Comparison of ENCODE assay signal across 19 cellular contexts in genomic region chr14:72774894-72775620, GRCh38.
"Had no signal": no experiment of that assay in that cellular context is flagged by ENCODE, and none has a peak within 500 bp of the region (broad histone marks: within the 10 kb centered on the region; RNA-seq: fewer than 3 reads in every experiment).

No MANE protein-coding gene starts in this region.

- ATAC-seq: activated T-cell treated with anti-CD3 and anti-CD28 coated beads, Interleukin-2, amount 50 U/mL, for 72 hours; foreskin keratinocyte; mucosa of descending colon; upper lobe of right lung had no signal

- H3K27ac ChIP-seq: foreskin keratinocyte, hepatocyte, thoracic aorta, upper lobe of right lung had no signal

- H3K9me3 ChIP-seq: mucosa of descending colon, thoracic aorta, upper lobe of right lung had no signal

- H3K27me3 ChIP-seq: foreskin keratinocyte, hepatocyte, upper lobe of right lung had no signal

- DNase-seq: activated B cell treated with CpG ODN at 0.5 μM for 24 hours; activated CD4-positive, alpha-beta memory T cell treated with anti-CD3 and anti-CD28 coated beads, Interleukin-2, amount 10 ng/mL, durations not matched to agents 7 days and 5 days; activated CD4-positive, alpha-beta T cell treated with anti-CD3 and anti-CD28 coated beads for 48 hours; activated effector memory CD4-positive, alpha-beta T cell treated with Interleukin-2 at 50 U/mL for 16 hours; activated naive CD4-positive, alpha-beta T cell treated with anti-CD3 and anti-CD28 coated beads for 36 hours; activated naive CD8-positive, alpha-beta T cell treated with anti-CD3 and anti-CD28 coated beads, Interleukin-2, amount 10 ng/mL, durations not matched to agents 7 days and 5 days; activated T-cell treated with anti-CD3 and anti-CD28 coated beads, Interleukin-2, amount 50 U/mL, for 72 hours; amniotic stem cell; foreskin keratinocyte; kidney glomerular epithelial cell; mesendoderm; mucosa of descending colon; occipital lobe; stimulated activated CD4-positive, alpha-beta T cell treated with anti-CD3 and anti-CD28 coated beads, Interleukin-4, amount 100 ng/mL, for 1 hour; stimulated activated naive CD4-positive, alpha-beta T cell treated with Interleukin-2 at 50 U/mL for 16 hours; T1000; upper lobe of right lung had no signal

- H3K4me3 ChIP-seq: hepatocyte, mucosa of descending colon, thoracic aorta, upper lobe of right lung had no signal

- H3K4me1 ChIP-seq: foreskin keratinocyte, upper lobe of right lung had no signal

- H3K36me3 ChIP-seq: thoracic aorta, upper lobe of right lung had no signal
